In genomic region chr20:20304942-20305341, GRCh38 we compare ENCODE assay signal across 22 cellular contexts.
DNase-seq lines count a peak whose midpoint lies in the region; ATAC-seq and TF ChIP-seq lines count a peak whose summit lies in the region.
"Had no signal": no experiment of that assay in that cellular context is flagged by ENCODE, and none has a peak within 500 bp of the region (broad histone marks: within the 10 kb centered on the region; RNA-seq: fewer than 3 reads in every experiment).

No MANE protein-coding gene starts in this region.

- peaks cover 3% of the 10 kb centered on the region for H3K27me3 Mint-ChIP-seq in GM23338 (ENCODE audit: insufficient read depth, low read depth, poor library complexity)
- H3K27me3 Mint-ChIP-seq in dendritic cell treated with granulocyte-macrophage colony-stimulating factor and Interleukin-4, amounts not matched to agents 40 ng/mL and 50 ng/mL, for 4 days: peaks cover 3% of the 10 kb centered on the region

- H3K79me2 ChIP-seq in GM23338 (replicated peaks; ENCODE audit: insufficient read depth): no peaks in the 10 kb centered on the region

- H3K27me3 ChIP-seq in GM23338 (ENCODE audit: insufficient read depth) (no peaks in the 10 kb centered on the region), aorta (ENCODE audit: control insufficient read depth in 1 of 2, insufficient read depth in 2 of 2, low read length in 1 of 2) (peaks cover 0 to 2% of the 10 kb centered on the region in 2 donors)

- TF ChIP-seq CTCF in GM23338 (conservative IDR thresholded peaks at IDR 0.05; ENCODE audit: low read depth in 2 of 2): no peak

- no peak for ATAC-seq in GM23338
- ATAC-seq in aorta (ENCODE audit: low FRiP score): peak; percentile 19
- no peak for ATAC-seq in HG03571 (IDR thresholded peaks at IDR 0.05; ENCODE audit: unreplicated experiment)
- ATAC-seq in GM19455 (IDR thresholded peaks at IDR 0.05; ENCODE audit: unreplicated experiment): no peak
- ATAC-seq: GM12878, HCT116 had no signal

- H3K9me2 ChIP-seq in GM23338 (ENCODE audit: insufficient read depth): no peaks in the 10 kb centered on the region

- H3K4me1 ChIP-seq in GM23338 (ENCODE audit: insufficient read depth): no peaks in the 10 kb centered on the region
- no peaks in the 10 kb centered on the region for H3K4me1 ChIP-seq in aorta (ENCODE audit: control insufficient read depth in 1 of 2, insufficient read depth in 2 of 2, low read length in 2 of 2)

- H2AFZ ChIP-seq in GM23338: peak overlapping the region; percentile 47

- no peaks in the 10 kb centered on the region for H3K9me3 Mint-ChIP-seq in GM23338
- peaks cover 13% of the 10 kb centered on the region for H3K9me3 Mint-ChIP-seq in dendritic cell treated with granulocyte-macrophage colony-stimulating factor and Interleukin-4, amounts not matched to agents 40 ng/mL and 50 ng/mL, for 4 days
- H3K9me3 Mint-ChIP-seq: CD4-positive, CD25-positive, alpha-beta regulatory T cell had no signal

- H3F3A ChIP-seq in GM23338 (replicated peaks; ENCODE audit: low read depth): no peaks in the 10 kb centered on the region

- H3K4me2 ChIP-seq in GM23338: no peak overlapping the region

- no peak overlapping the region for H3K27ac Mint-ChIP-seq in GM23338
- H3K27ac Mint-ChIP-seq in dendritic cell treated with granulocyte-macrophage colony-stimulating factor and Interleukin-4, amounts not matched to agents 40 ng/mL and 50 ng/mL, for 4 days: peak overlapping the region; percentile 84
- H3K27ac Mint-ChIP-seq: B cell; CD4-positive, CD25-positive, alpha-beta regulatory T cell; HFFc6 had no signal

- 84 to 86% methylated on average over 11 of the region's 11 CpGs for WGBS in aorta, 2 donors

- no peaks in the 10 kb centered on the region for H3K9me3 ChIP-seq in aorta (ENCODE audit: control insufficient read depth, low read length)

- no peaks in the 10 kb centered on the region for H3K36me3 ChIP-seq in GM23338 (ENCODE audit: insufficient read depth)
- H3K36me3 ChIP-seq in aorta (ENCODE audit: control insufficient read depth in 1 of 2, insufficient read depth in 2 of 2, low read length in 1 of 2): no peaks in the 10 kb centered on the region

- H3K27ac ChIP-seq in GM23338 (ENCODE audit: low read depth) (no peak overlapping the region), aorta (ENCODE audit: low read depth in 1 of 2, low read length in 2 of 2) (no peak overlapping the region)

- H3K4me1 Mint-ChIP-seq in GM23338: no peaks in the 10 kb centered on the region
- peaks cover 31% of the 10 kb centered on the region for H3K4me1 Mint-ChIP-seq in dendritic cell treated with granulocyte-macrophage colony-stimulating factor and Interleukin-4, amounts not matched to agents 40 ng/mL and 50 ng/mL, for 4 days (ENCODE audit: low read depth)
- H3K4me1 Mint-ChIP-seq: CD4-positive, CD25-positive, alpha-beta regulatory T cell; CD8-positive, alpha-beta memory T cell had no signal

- intact Hi-C loops in dendritic cell treated with granulocyte-macrophage colony-stimulating factor and Interleukin-4, amounts not matched to agents 40 ng/mL and 50 ng/mL, for 4 days (cut with micrococcal nuclease): loop anchor here (5.0 kb wide), 1 partner anchor 48 kb away; no protein-coding TSS in a partner anchor
- intact Hi-C loops in aorta (cut with DNase I): no loop called here

- no peaks in the 10 kb centered on the region for H3K36me3 Mint-ChIP-seq in GM23338 (ENCODE audit: low read depth)
- no peaks in the 10 kb centered on the region for H3K36me3 Mint-ChIP-seq in dendritic cell treated with granulocyte-macrophage colony-stimulating factor and Interleukin-4, amounts not matched to agents 40 ng/mL and 50 ng/mL, for 4 days (ENCODE audit: low read depth)
- H3K36me3 Mint-ChIP-seq: CD4-positive, CD25-positive, alpha-beta regulatory T cell; CD8-positive, alpha-beta memory T cell had no signal

- DNase-seq in GM23338 (ENCODE audit: low spot score): no peak
- peak; percentile 11 for DNase-seq in occipital lobe (lab: John Stamatoyannopoulos, UW)
- no peak for DNase-seq in aorta
- DNase-seq in amniotic stem cell (lab: John Stamatoyannopoulos, UW): no peak
- DNase-seq: C1 segment of cervical spinal cord; CD4-positive, CD25-positive, alpha-beta regulatory T cell; CD8-positive, alpha-beta memory T cell; COR-L47; DMS 273 treated with DMSO at 0.1 percent for 48 hours; DMS53; DND-41; EL; GOT3; H7; HFFc6; IMR-90 had no signal

- H3K4me3 Mint-ChIP-seq in GM23338: no peak overlapping the region
- peak overlapping the region; percentile 21 for H3K4me3 Mint-ChIP-seq in dendritic cell treated with granulocyte-macrophage colony-stimulating factor and Interleukin-4, amounts not matched to agents 40 ng/mL and 50 ng/mL, for 4 days
- H3K4me3 Mint-ChIP-seq: B cell; CD4-positive, CD25-positive, alpha-beta regulatory T cell; CD8-positive, alpha-beta memory T cell; HFFc6 had no signal

- no peak overlapping the region for H3K4me3 ChIP-seq in GM23338
- no peak overlapping the region for H3K4me3 ChIP-seq in aorta (ENCODE audit: low read length in 2 of 2)
- H3K4me3 ChIP-seq: GM12878 had no signal

- no peaks in the 10 kb centered on the region for H4K20me1 ChIP-seq in GM23338 (replicated peaks; ENCODE audit: insufficient read depth)

TF ChIP-seq in GM23338, 12 proteins besides CTCF, POLR2A, EP300 and RAD21:
- no peak for TF ChIP-seq ZNF114 (CRISPR knock-in tag; IDR thresholded peaks at IDR 0.05)
